Comparison of ENCODE assay signal across 1 cellular context in genomic region chr6:43476744-43477143, GRCh38.
TF ChIP-seq lines count a peak whose summit lies in the region.

No MANE protein-coding gene starts in this region.

TF ChIP-seq in H1, 55 proteins besides CTCF, POLR2A, EP300 and RAD21:
- TF ChIP-seq FOSL1 (IDR thresholded peaks at IDR 0.05; ENCODE audit: insufficient read depth, low read depth, low read length) (no peak), SIN3A (conservative IDR thresholded peaks at IDR 0.05 in 1 of 2, IDR thresholded peaks at IDR 0.05 in 1 of 2; ENCODE audit: low read depth in 1 of 2, low read length in 2 of 2) (no peak), USF2 (IDR thresholded peaks at IDR 0.05; ENCODE audit: low read length) (no peak), KDM1A (IDR thresholded peaks at IDR 0.05; ENCODE audit: borderline replicate concordance, low read length) (no peak)
